Comparison of ENCODE assay signal across 24 cellular contexts in the genomic region with DNA sequence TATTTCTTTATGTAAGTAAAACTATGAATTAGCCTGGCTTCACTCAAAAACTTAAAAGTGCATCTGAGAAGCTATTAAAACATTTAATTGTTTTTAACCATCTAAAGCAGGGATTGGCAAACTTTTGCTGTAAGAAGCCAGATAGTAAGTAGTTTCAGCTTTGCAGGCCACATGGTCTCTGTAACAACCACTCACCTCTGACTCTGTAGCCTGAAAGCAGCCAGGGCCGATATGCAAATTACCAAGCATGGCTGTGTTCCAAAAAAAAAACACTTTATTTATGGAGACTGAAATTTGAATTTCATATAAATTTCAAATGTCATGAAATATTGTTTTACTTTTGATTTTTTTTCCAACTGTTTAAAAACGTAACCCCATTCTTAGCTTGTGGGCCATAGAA.
A peak's percentile ranks its signal among the peaks of the same experiment; 100 is the strongest.
DNase-seq lines count a peak whose midpoint lies in the region; ATAC-seq and TF ChIP-seq lines count a peak whose summit lies in the region.
"Had no signal": no experiment of that assay in that cellular context is flagged by ENCODE, and none has a peak within 500 bp of the region (broad histone marks: within the 10 kb centered on the region; RNA-seq: fewer than 3 reads in every experiment).

No MANE protein-coding gene starts in this region.

- H4K20me1 ChIP-seq in SU-DHL-6 (ENCODE audit: low read depth, low read length), result no peaks in the 10 kb centered on the region

- H2AFZ ChIP-seq in SU-DHL-6 (ENCODE audit: low read depth, low read length, severe bottlenecking), result peak overlapping the region; percentile 19
- H2AFZ ChIP-seq: parathyroid adenoma had no signal

- H3K36me3 ChIP-seq in SU-DHL-6 (ENCODE audit: low read length), result no peaks in the 10 kb centered on the region

- DNase-seq in GM12864 (ENCODE audit: low read depth) (peak; percentile 24), KG1 (lab: John Stamatoyannopoulos, UW) (no peak), cardiac septum (ENCODE audit: low spot score) (no peak)
- DNase-seq: activated CD4-positive, alpha-beta T cell treated with anti-CD3 and anti-CD28 coated beads, Interleukin-2, amount 50 U/mL, for 4 hours; activated CD8-positive, alpha-beta memory T cell treated with anti-CD3 and anti-CD28 coated beads, Interleukin-2, amount 10 ng/mL, durations not matched to agents 7 days and 5 days; activated naive CD4-positive, alpha-beta T cell treated with anti-CD3 and anti-CD28 coated beads for 36 hours; activated T-cell treated with anti-CD3 and anti-CD28 coated beads, Interleukin-2, amount 50 U/mL, for 72 hours; erythroblast; HFFc6; NCI-H1092; NCI-H1694; NCI-H446; NCI-H774; RPMI8226; stimulated activated naive CD4-positive, alpha-beta T cell treated with Interleukin-2 at 50 U/mL for 16 hours; T-helper 2 cell had no signal

- no peaks in the 10 kb centered on the region for H3K9me3 ChIP-seq in SU-DHL-6 (ENCODE audit: insufficient read depth, low read length)

- H3K27ac ChIP-seq in SU-DHL-6 (ENCODE audit: low read depth, low read length), result peak overlapping the region; percentile 46; the same call in 1 of the 2 replicates
- H3K27ac ChIP-seq: parathyroid adenoma, skin epidermis had no signal

- peak; percentile 70 for ATAC-seq in GM21529 (IDR thresholded peaks at IDR 0.05; ENCODE audit: unreplicated experiment)
- peak; percentile 80 for ATAC-seq in HG03342 (IDR thresholded peaks at IDR 0.05; ENCODE audit: unreplicated experiment)
- ATAC-seq in GM18502 (IDR thresholded peaks at IDR 0.05; ENCODE audit: poor library complexity, unreplicated experiment), result no peak
- ATAC-seq in GM21737 (IDR thresholded peaks at IDR 0.05; ENCODE audit: unreplicated experiment), result no peak
- ATAC-seq: activated CD8-positive, alpha-beta memory T cell treated with anti-CD3 and anti-CD28 coated beads, Interleukin-2, amount 10 ng/mL, durations not matched to agents 7 days and 5 days; activated T-cell treated with anti-CD3 and anti-CD28 coated beads, Interleukin-2, amount 50 U/mL, for 72 hours; left lobe of liver had no signal

- no peaks in the 10 kb centered on the region for H3K27me3 ChIP-seq in SU-DHL-6 (ENCODE audit: low read length)

- no peak for TF ChIP-seq CTCF in GM12864 (IDR thresholded peaks at IDR 0.05; ENCODE audit: low read depth, low read length, missing control alignments)
- no peak for TF ChIP-seq CTCF in SU-DHL-6 (IDR thresholded peaks at IDR 0.05; ENCODE audit: insufficient read depth, low read length, poor library complexity, severe bottlenecking)

- H3K9ac ChIP-seq in SU-DHL-6 (ENCODE audit: low read length), result peak overlapping the region; percentile 5; the same call in 1 of the 2 replicates
- H3K9ac ChIP-seq: parathyroid adenoma had no signal

- H3K4me3 ChIP-seq in GM12864 (ENCODE audit: low read depth, low read length) (no peak overlapping the region), SU-DHL-6 (ENCODE audit: insufficient read depth, low read length, poor library complexity, severe bottlenecking) (no peak overlapping the region)
- H3K4me3 ChIP-seq: skin epidermis had no signal

- no peaks in the 10 kb centered on the region for H3K9me2 ChIP-seq in SU-DHL-6 (replicated peaks; ENCODE audit: insufficient read depth, low read length)

- intact Hi-C loops in cardiac septum (cut with DNase I), result loop anchor here (5.0 kb wide), 1 partner anchor 115 kb away; a partner anchor contains a TSS

- peaks cover 4% of the 10 kb centered on the region; the same call in 1 of the 2 replicates for H3F3A ChIP-seq in SU-DHL-6 (ENCODE audit: insufficient read depth)

- H3K4me2 ChIP-seq in SU-DHL-6 (ENCODE audit: low read depth, low read length, poor library complexity, severe bottlenecking), result peak overlapping the region; percentile 30

- H3K79me2 ChIP-seq in SU-DHL-6 (ENCODE audit: insufficient read depth, low read length), result no peaks in the 10 kb centered on the region
- H3K79me2 ChIP-seq: parathyroid adenoma had no signal

Comparison
In these comparisons a context has a peak if more than half of its experiments do, and no peak if none do; other contexts are left out.
1. ATAC-seq: peak in GM21529 (single experiment) and HG03342 (single experiment); none in GM18502 (single experiment) and GM21737 (single experiment).